In genomic region chr2:75481041-75481836, GRCh38 we compare ENCODE assay signal across 8 cellular contexts.
DNase-seq lines count a peak whose midpoint lies in the region; ATAC-seq and TF ChIP-seq lines count a peak whose summit lies in the region.

No MANE protein-coding gene starts in this region.

- H3K36me3 ChIP-seq in BLaER1 treated with 17β-estradiol and CSF1 and Interleukin-3, amounts not matched to agents 10 nM and 100 nM, result no peaks in the 10 kb centered on the region

- peak; percentile 52 for TF ChIP-seq CTCF in foreskin keratinocyte (conservative IDR thresholded peaks at IDR 0.05)

- H3K4me2 ChIP-seq in BLaER1 treated with 17β-estradiol and CSF1 and Interleukin-3, amounts not matched to agents 10 nM and 100 nM, result peak overlapping the region in 10 of 11 experiments; percentile 2 to 69 (median 30); a peak in 13 of 22 replicates

- H3K4me1 ChIP-seq in BLaER1 treated with 17β-estradiol and CSF1 and Interleukin-3, amounts not matched to agents 10 nM and 100 nM, result peaks cover 0 to 55% (median 25%) of the 10 kb centered on the region in 10 experiments; a peak in 16 of 20 replicates
- no peaks in the 10 kb centered on the region for H3K4me1 ChIP-seq in foreskin keratinocyte

- peak overlapping the region in 4 of 11 experiments; percentile 21 to 61 (median 34); a peak in 3 of 22 replicates for H3K27ac ChIP-seq in BLaER1 treated with 17β-estradiol and CSF1 and Interleukin-3, amounts not matched to agents 10 nM and 100 nM
- no peak overlapping the region for H3K27ac ChIP-seq in foreskin keratinocyte

- no peak overlapping the region for H3K9ac ChIP-seq in BLaER1 treated with 17β-estradiol and CSF1 and Interleukin-3, amounts not matched to agents 10 nM and 100 nM

- ATAC-seq in foreskin keratinocyte (peak; percentile 43), GM21737 (IDR thresholded peaks at IDR 0.05; ENCODE audit: unreplicated experiment) (no peak), HG02973 (IDR thresholded peaks at IDR 0.05; ENCODE audit: unreplicated experiment) (no peak), HG03095 (IDR thresholded peaks at IDR 0.05; ENCODE audit: unreplicated experiment) (no peak)

- peaks cover 13 to 30% (median 15%) of the 10 kb centered on the region in 11 experiments; a peak in 19 of 22 replicates for H3K9me3 ChIP-seq in BLaER1 treated with 17β-estradiol and CSF1 and Interleukin-3, amounts not matched to agents 10 nM and 100 nM (replicated peaks in 1 of 11)

- no peaks in the 10 kb centered on the region for H3K27me3 ChIP-seq in BLaER1 treated with 17β-estradiol and CSF1 and Interleukin-3, amounts not matched to agents 10 nM and 100 nM
- peaks cover 8% of the 10 kb centered on the region for H3K27me3 ChIP-seq in foreskin keratinocyte

- DNase-seq in HT-29 (ENCODE audit: low spot score), result peak; percentile 25
- DNase-seq in RPMI7951 (ENCODE audit: low read depth), result peak; percentile 47
- no peak for DNase-seq in foreskin keratinocyte
- DNase-seq in activated T-cell treated with anti-CD3 and anti-CD28 coated beads, Interleukin-2, amount 50 U/mL, for 1 hour, result no peak

- no peaks in the 10 kb centered on the region for H4K20me1 ChIP-seq in BLaER1 treated with 17β-estradiol and CSF1 and Interleukin-3, amounts not matched to agents 10 nM and 100 nM

- no peak overlapping the region for H3K4me3 ChIP-seq in BLaER1 treated with 17β-estradiol and CSF1 and Interleukin-3, amounts not matched to agents 10 nM and 100 nM

Comparison
In these comparisons a context has a peak if more than half of its experiments do, and no peak if none do; other contexts are left out.
1. DNase-seq: peak in HT-29 (single experiment) and RPMI7951 (single experiment); none in foreskin keratinocyte (0 of 2) and activated T-cell treated with anti-CD3 and anti-CD28 coated beads, Interleukin-2, amount 50 U/mL, for 1 hour (single experiment).